ENCODE assay signal across 8 cellular contexts in genomic region chr3:14921034-14921616, GRCh38. TPM values are rescaled to one million over a fixed set of nuclear protein-coding genes. Genes with fewer than 3 reads are reported as not detected.
A peak's percentile ranks its signal among the peaks of the same experiment; 100 is the strongest.
DNase-seq lines count a peak whose midpoint lies in the region; ATAC-seq lines count a peak whose summit lies in the region.

No MANE protein-coding gene starts in this region.

- no peak overlapping the region for H3K27ac Mint-ChIP-seq in activated CD4-positive, alpha-beta T cell treated with anti-CD3 and anti-CD28 coated beads for 36 hours

- CTCF ChIA-PET in activated CD4-positive, alpha-beta T cell treated with anti-CD3 and anti-CD28 coated beads for 36 hours (lab: Charles Lee): interaction anchor here (0.6 to 2.2 kb wide), 50 partner anchors 8 to 957 kb away, joined by 3 to 14 read pairs (median 4); partner anchors contain the start of genes C3orf20, CCDC174 and NR2C2

- no peaks in the 10 kb centered on the region for H3K4me1 Mint-ChIP-seq in activated CD4-positive, alpha-beta T cell treated with anti-CD3 and anti-CD28 coated beads for 36 hours

- H3K36me3 Mint-ChIP-seq in activated CD4-positive, alpha-beta T cell treated with anti-CD3 and anti-CD28 coated beads for 36 hours (ENCODE audit: low read depth): no peaks in the 10 kb centered on the region

- intact Hi-C loops in activated CD4-positive, alpha-beta T cell treated with anti-CD3 and anti-CD28 coated beads for 36 hours (cut with DNase I, micrococcal nuclease): loop anchor here (1.0 to 5.0 kb wide), 8 partner anchors 130 to 1025 kb away; no protein-coding TSS in a partner anchor

- peak; percentile 48 for DNase-seq in NK-92 treated with Interleukin-12 subunit alpha and Interleukin-12 subunit beta, amount 100 ng/mL, for 24 hours (lab: John Stamatoyannopoulos, UW)
- DNase-seq in NK-92 (lab: John Stamatoyannopoulos, UW; ENCODE audit: unreplicated experiment): no peak
- peak; percentile 69 for DNase-seq in NCI-H460 (ENCODE audit: extremely low read depth, low read depth)
- peak; percentile 89 for DNase-seq in activated CD4-positive, alpha-beta T cell treated with anti-CD3 and anti-CD28 coated beads for 36 hours
- DNase-seq in cerebellum (ENCODE audit: low spot score): peak; percentile 83
- DNase-seq in left kidney (ENCODE audit: low read depth, low spot score): peak; percentile 90
- peak; percentile 77 to 83 for DNase-seq in stimulated activated CD4-positive, alpha-beta T cell treated with anti-CD3 and anti-CD28 coated beads, Interleukin-2, amount 100 ng/mL, for 48 hours

- H3K27me3 Mint-ChIP-seq in activated CD4-positive, alpha-beta T cell treated with anti-CD3 and anti-CD28 coated beads for 36 hours: no peaks in the 10 kb centered on the region

- H3K9me3 Mint-ChIP-seq in activated CD4-positive, alpha-beta T cell treated with anti-CD3 and anti-CD28 coated beads for 36 hours (ENCODE audit: low read depth): no peaks in the 10 kb centered on the region

- H3K4me3 Mint-ChIP-seq in activated CD4-positive, alpha-beta T cell treated with anti-CD3 and anti-CD28 coated beads for 36 hours: no peak overlapping the region

- peak; percentile 89 for ATAC-seq in HG03175 (IDR thresholded peaks at IDR 0.05; ENCODE audit: unreplicated experiment)
- ATAC-seq in activated CD4-positive, alpha-beta T cell treated with anti-CD3 and anti-CD28 coated beads for 36 hours: peak; percentile 95

- POLR2A ChIA-PET in activated CD4-positive, alpha-beta T cell treated with anti-CD3 and anti-CD28 coated beads for 36 hours (lab: Charles Lee): no interaction called here

RNA-seq across cellular contexts. Expression of gene NR2C2, which starts 26.3 kb away (rescaled TPM):
- total RNA-seq in NCI-H460 (2014; rRNA removed; shearing (Covaris generic)): 19.2 and 22.6 TPM in 2 replicates
- polyA plus RNA-seq in NCI-H460 (2014; cell fraction: nucleus; rRNA removed): 17.6 and 22.5 TPM in 2 replicates
- 10 to 100 TPM; 46.8 to 52.8 TPM for total RNA-seq in activated CD4-positive, alpha-beta T cell treated with anti-CD3 and anti-CD28 coated beads for 36 hours
- total RNA-seq in cerebellum: 82.2 TPM
